7 cellular contexts compared by ENCODE assay signal in the genomic region with DNA sequence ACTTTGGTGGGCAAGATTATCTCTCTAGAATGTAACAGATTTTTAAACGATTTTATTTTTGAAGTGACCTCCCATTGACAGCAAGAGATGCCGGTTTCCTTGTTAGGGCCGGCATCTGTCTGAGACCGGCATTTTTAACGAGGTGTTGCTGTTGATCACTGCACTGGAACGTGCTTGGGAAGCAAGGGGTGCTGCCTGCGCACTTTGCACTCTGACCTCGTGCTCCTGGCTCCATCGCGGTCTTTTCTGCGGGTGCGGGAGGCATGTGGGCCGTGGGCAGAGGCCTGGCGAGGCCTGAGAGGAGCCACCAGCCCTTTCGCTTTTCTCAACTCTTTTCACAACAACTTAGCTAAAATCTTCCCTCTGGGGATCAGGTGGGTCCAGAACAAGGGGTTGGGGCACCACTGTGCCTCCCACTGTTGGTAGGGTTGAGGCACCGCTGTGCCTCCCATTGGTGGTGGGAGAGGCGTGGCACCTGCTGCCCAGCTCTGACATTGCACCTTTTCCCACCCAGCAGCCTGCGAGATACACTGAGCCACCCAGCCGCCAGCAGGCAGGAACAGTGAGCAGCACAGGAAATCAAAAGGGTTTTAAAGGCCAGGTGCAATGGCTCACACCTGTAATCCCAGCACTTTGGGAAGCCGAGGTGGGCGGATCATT.
DNase-seq lines count a peak whose midpoint lies in the region; ATAC-seq and TF ChIP-seq lines count a peak whose summit lies in the region.
"Not testable (repeated sequence)": the region's sequence is repeated elsewhere in the genome, so short reads cannot be mapped to it uniquely, and the experiment has no call there.

No MANE protein-coding gene starts in this region.

- DNase-seq in Peyer's patch (peak; percentile 3 to 18 (median 7)), coronary artery (ENCODE audit: low spot score) (peak; percentile 26), cardiac septum (ENCODE audit: low spot score) (peak; percentile 9), posterior vena cava (ENCODE audit: low spot score) (peak; percentile 50), tibial artery (peak; percentile 7 to 48), aorta (peak; percentile 6 to 57)
- not testable (repeated sequence) for DNase-seq in lower lobe of right lung

- H3K9me3 ChIP-seq in Peyer's patch; lower lobe of right lung; tibial artery; aorta (ENCODE audit: control insufficient read depth, low read length): not testable (repeated sequence)

- H3K36me3 ChIP-seq in Peyer's patch; lower lobe of right lung; tibial artery; aorta (ENCODE audit: control insufficient read depth in 1 of 2, insufficient read depth in 2 of 2, low read length in 1 of 2): not testable (repeated sequence)

- not testable (repeated sequence) for ATAC-seq in lower lobe of right lung; aorta (ENCODE audit: low FRiP score)

- H3K27me3 ChIP-seq in Peyer's patch; lower lobe of right lung (ENCODE audit: low read depth); tibial artery; aorta (ENCODE audit: control insufficient read depth in 1 of 2, insufficient read depth in 2 of 2, low read length in 1 of 2): not testable (repeated sequence)

- WGBS in aorta, 2 donors: 91 to 92% methylated on average over 16 to 18 of the region's 21 CpGs

- peak overlapping the region in 1 of 4 donors; percentile 35 for H3K27ac ChIP-seq in Peyer's patch
- H3K27ac ChIP-seq in coronary artery: peak overlapping the region; percentile 64 to 87
- H3K27ac ChIP-seq in lower lobe of right lung: peak overlapping the region; percentile 36
- H3K27ac ChIP-seq in tibial artery; aorta (ENCODE audit: low read depth in 1 of 2, low read length in 2 of 2): not testable (repeated sequence)

- not testable (repeated sequence) for TF ChIP-seq POLR2A in Peyer's patch (IDR thresholded peaks at IDR 0.05)

- intact Hi-C loops in cardiac septum (cut with DNase I); lower lobe of right lung (cut with DNase I); posterior vena cava (cut with DNase I); tibial artery (cut with DNase I; ENCODE audit: low total_unique reads); aorta (cut with DNase I): not testable (repeated sequence)

- not testable (repeated sequence) for H3K4me1 ChIP-seq in Peyer's patch; lower lobe of right lung; aorta (ENCODE audit: control insufficient read depth in 1 of 2, insufficient read depth in 2 of 2, low read length in 2 of 2)
- peaks cover 0 to 13% (median 0%) of the 10 kb centered on the region in 4 donors for H3K4me1 ChIP-seq in tibial artery

- H3K4me3 ChIP-seq in Peyer's patch; coronary artery; lower lobe of right lung; tibial artery; aorta (ENCODE audit: low read length in 2 of 2): not testable (repeated sequence)

- TF ChIP-seq CTCF in Peyer's patch (IDR thresholded peaks at IDR 0.05); coronary artery (IDR thresholded peaks at IDR 0.05); lower lobe of right lung (IDR thresholded peaks at IDR 0.05); tibial artery (IDR thresholded peaks at IDR 0.05): not testable (repeated sequence)
